ENCODE assay signal across 33 cellular contexts in the genomic region with DNA sequence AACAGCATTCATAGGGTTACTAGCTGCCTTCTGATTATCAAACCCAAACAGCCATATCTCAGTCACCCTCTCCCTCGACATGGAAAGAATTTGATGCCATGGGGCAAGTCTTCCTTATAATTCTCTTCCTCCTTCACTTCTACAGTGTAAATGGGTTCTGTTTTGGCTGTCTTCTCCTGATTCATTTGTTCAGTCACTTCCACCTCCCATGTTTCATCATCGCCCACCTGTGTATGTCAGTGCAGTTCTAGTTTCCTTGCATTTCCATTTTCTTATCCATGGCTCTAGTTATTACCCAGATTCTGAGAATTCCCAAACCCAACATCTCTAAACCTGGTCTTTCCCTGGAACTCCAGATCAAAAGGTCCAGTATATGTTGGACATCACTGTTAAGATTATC.
"Had no signal": no experiment of that assay in that cellular context is flagged by ENCODE, and none has a peak within 500 bp of the region (broad histone marks: within the 10 kb centered on the region; RNA-seq: fewer than 3 reads in every experiment).

No MANE protein-coding gene starts in this region.

- H3K4me1 Mint-ChIP-seq: activated B cell treated with CpG ODN at 0.5 μM for 24 hours; activated naive CD4-positive, alpha-beta T cell treated with anti-CD3 and anti-CD28 coated beads, Interleukin-2, amount 10 ng/mL, durations not matched to agents 7 days and 5 days; activated naive CD4-positive, alpha-beta T cell treated with anti-CD3 and anti-CD28 coated beads, Interleukin-2, amount 50 U/mL, for 24 hours; activated naive CD8-positive, alpha-beta T cell treated with anti-CD3 and anti-CD28 coated beads, Interleukin-2, amount 10 ng/mL, durations not matched to agents 7 days and 5 days had no signal

- H3K27me3 Mint-ChIP-seq: activated B cell treated with CpG ODN at 0.5 μM for 24 hours; activated CD4-positive, alpha-beta memory T cell treated with anti-CD3 and anti-CD28 coated beads for 36 hours; activated CD4-positive, alpha-beta T cell treated with anti-CD3 and anti-CD28 coated beads, Interleukin-2, amount 10 ng/mL, durations not matched to agents 24 days and 14 days; activated CD8-positive, alpha-beta T cell treated with anti-CD3 and anti-CD28 coated beads for 36 hours; activated naive CD4-positive, alpha-beta T cell treated with anti-CD3 and anti-CD28 coated beads, Interleukin-2, amount 10 ng/mL, durations not matched to agents 7 days and 5 days; activated naive CD4-positive, alpha-beta T cell treated with anti-CD3 and anti-CD28 coated beads, Interleukin-2, amount 50 U/mL, for 24 hours; activated naive CD8-positive, alpha-beta T cell; activated naive CD8-positive, alpha-beta T cell treated with anti-CD3 and anti-CD28 coated beads, Interleukin-2, amount 10 ng/mL, durations not matched to agents 7 days and 5 days; activated naive CD8-positive, alpha-beta T cell treated with anti-CD3 and anti-CD28 coated beads, Interleukin-2, amount 50 U/mL, for 24 hours; brain had no signal

- ATAC-seq: activated CD8-positive, alpha-beta T cell treated with anti-CD3 and anti-CD28 coated beads for 36 hours; activated naive CD8-positive, alpha-beta T cell treated with anti-CD3 and anti-CD28 coated beads, Interleukin-2, amount 50 U/mL, for 24 hours had no signal

- H3K4me3 Mint-ChIP-seq: activated B cell treated with CpG ODN at 0.5 μM for 24 hours; activated CD4-positive, alpha-beta memory T cell treated with anti-CD3 and anti-CD28 coated beads for 36 hours; activated CD4-positive, alpha-beta T cell treated with anti-CD3 and anti-CD28 coated beads, Interleukin-2, amount 10 ng/mL, durations not matched to agents 24 days and 14 days; activated CD8-positive, alpha-beta T cell treated with anti-CD3 and anti-CD28 coated beads for 36 hours; activated naive CD4-positive, alpha-beta T cell treated with anti-CD3 and anti-CD28 coated beads, Interleukin-2, amount 10 ng/mL, durations not matched to agents 7 days and 5 days; activated naive CD4-positive, alpha-beta T cell treated with anti-CD3 and anti-CD28 coated beads, Interleukin-2, amount 50 U/mL, for 24 hours; activated naive CD8-positive, alpha-beta T cell; activated naive CD8-positive, alpha-beta T cell treated with anti-CD3 and anti-CD28 coated beads, Interleukin-2, amount 10 ng/mL, durations not matched to agents 7 days and 5 days; activated naive CD8-positive, alpha-beta T cell treated with anti-CD3 and anti-CD28 coated beads, Interleukin-2, amount 50 U/mL, for 24 hours; brain; T-helper 1 cell treated with Interleukin-12 subunit alpha and Interleukin-12 subunit beta and Interleukin-4 antibody, amounts not matched to agents 30 μg/mL and 1 μg/mL, for 36 hours; T-helper 2 cell treated with Interferon-gamma antibody and Interleukin-4, amounts not matched to agents 5 μg/mL and 100 μg/mL, for 36 hours had no signal

- H3K4me1 ChIP-seq: ascending aorta had no signal

- H3K9me3 Mint-ChIP-seq: activated B cell treated with CpG ODN at 0.5 μM for 24 hours; activated CD4-positive, alpha-beta memory T cell treated with anti-CD3 and anti-CD28 coated beads for 36 hours; activated naive CD4-positive, alpha-beta T cell treated with anti-CD3 and anti-CD28 coated beads, Interleukin-2, amount 10 ng/mL, durations not matched to agents 7 days and 5 days; activated naive CD8-positive, alpha-beta T cell treated with anti-CD3 and anti-CD28 coated beads, Interleukin-2, amount 10 ng/mL, durations not matched to agents 7 days and 5 days; activated naive CD8-positive, alpha-beta T cell treated with anti-CD3 and anti-CD28 coated beads, Interleukin-2, amount 50 U/mL, for 24 hours; T-helper 2 cell treated with Interferon-gamma antibody and Interleukin-4, amounts not matched to agents 5 μg/mL and 100 μg/mL, for 36 hours had no signal

- H3K9me3 ChIP-seq: ascending aorta had no signal

- H3K27me3 ChIP-seq: ascending aorta, cardiac muscle cell had no signal

- DNase-seq: activated B cell treated with CpG ODN at 0.5 μM for 24 hours; activated CD4-positive, alpha-beta memory T cell treated with anti-CD3 and anti-CD28 coated beads for 36 hours; activated CD4-positive, alpha-beta T cell treated with anti-CD3 and anti-CD28 coated beads for 4 hours; activated CD4-positive, alpha-beta T cell treated with anti-CD3 and anti-CD28 coated beads, Interleukin-2, amount 10 ng/mL, durations not matched to agents 24 days and 14 days; activated CD4-positive, alpha-beta T cell treated with anti-CD3 and anti-CD28 coated beads, Interleukin-2, amount 50 U/mL, for 1 hour; activated CD4-positive, alpha-beta T cell treated with anti-CD3 and anti-CD28 coated beads, Interleukin-2, amount 50 U/mL, for 4 hours; activated CD4-positive, CD25-positive, alpha-beta regulatory T cell treated with anti-CD3 and anti-CD28 coated beads, Interleukin-2, amount 50 U/mL, for 72 hours; activated CD8-positive, alpha-beta memory T cell treated with anti-CD3 and anti-CD28 coated beads, Interleukin-2, amount 50 U/mL, for 4 hours; activated CD8-positive, alpha-beta T cell treated with anti-CD3 and anti-CD28 coated beads for 36 hours; activated effector memory CD4-positive, alpha-beta T cell treated with Interleukin-2 at 50 U/mL for 16 hours; activated gamma-delta T cell; activated naive CD4-positive, alpha-beta T cell treated with anti-CD3 and anti-CD28 coated beads, Interleukin-2, amount 10 ng/mL, durations not matched to agents 7 days and 5 days; activated naive CD4-positive, alpha-beta T cell treated with Interleukin-2 at 50 U/mL for 16 hours; activated naive CD8-positive, alpha-beta T cell treated with anti-CD3 and anti-CD28 coated beads, Interleukin-2, amount 10 ng/mL, durations not matched to agents 7 days and 5 days; activated naive CD8-positive, alpha-beta T cell treated with anti-CD3 and anti-CD28 coated beads, Interleukin-2, amount 50 U/mL, for 24 hours; activated T-cell treated with anti-CD3 and anti-CD28 coated beads for 4 hours; activated T-cell treated with anti-CD3 and anti-CD28 coated beads, Interleukin-2, amount 50 U/mL, for 1 hour; activated T-cell treated with anti-CD3 and anti-CD28 coated beads, Interleukin-2, amount 50 U/mL, for 48 hours; amygdala; anterior cingulate cortex; central memory CD4-positive, alpha-beta T cell; T-helper 1 cell; T-helper 2 cell; T-helper 9 cell had no signal

- H3K27ac ChIP-seq: ascending aorta, cardiac muscle cell had no signal

- H3K4me3 ChIP-seq: ascending aorta, cardiac muscle cell had no signal

- FAIRE-seq: bronchial epithelial cell, TTC549 had no signal
